Comparison of ENCODE assay signal across 18 cellular contexts in genomic region chr20:58989196-58989595, GRCh38. TPM values are rescaled to one million over a fixed set of nuclear protein-coding genes. Genes with fewer than 3 reads are reported as not detected.
DNase-seq lines count a peak whose midpoint lies in the region; ATAC-seq and TF ChIP-seq lines count a peak whose summit lies in the region.
"Had no signal": no experiment of that assay in that cellular context is flagged by ENCODE, and none has a peak within 500 bp of the region (broad histone marks: within the 10 kb centered on the region; RNA-seq: fewer than 3 reads in every experiment).

No MANE protein-coding gene starts in this region.

- no peaks in the 10 kb centered on the region for H3K9me3 Mint-ChIP-seq in endodermal cell
- H3K9me3 Mint-ChIP-seq: CD14-positive monocyte, GM23338 had no signal

- no peak overlapping the region for H3K27ac Mint-ChIP-seq in endodermal cell
- H3K27ac Mint-ChIP-seq: GM23338 had no signal

- peaks cover 82% of the 10 kb centered on the region for H3K36me3 ChIP-seq in left ventricle myocardium inferior
- H3K36me3 ChIP-seq in endodermal cell (ENCODE audit: control insufficient read depth, insufficient read depth, low read length) = peaks cover 88% of the 10 kb centered on the region

- H3K27me3 ChIP-seq in left ventricle myocardium inferior (ENCODE audit: low read depth) = no peaks in the 10 kb centered on the region
- H3K27me3 ChIP-seq in endodermal cell (ENCODE audit: control insufficient read depth, insufficient read depth, low read length, poor library complexity, severe bottlenecking) = no peaks in the 10 kb centered on the region
- H3K27me3 ChIP-seq: MG63 had no signal

- H3K9me3 ChIP-seq in left ventricle myocardium inferior (replicated peaks) (no peaks in the 10 kb centered on the region), endodermal cell (ENCODE audit: control insufficient read depth, low read length) (no peaks in the 10 kb centered on the region)
- H3K9me3 ChIP-seq: MG63 had no signal

- H3K4me1 ChIP-seq in left ventricle myocardium inferior (peaks cover 44% of the 10 kb centered on the region), endodermal cell (ENCODE audit: control insufficient read depth, insufficient read depth, low read length) (no peaks in the 10 kb centered on the region)

- DNase-seq in cardiac septum (ENCODE audit: low spot score) = peak; percentile 27
- DNase-seq in left ventricle myocardium inferior = no peak
- peak; percentile 5 for DNase-seq in endodermal cell
- DNase-seq in posterior vena cava (ENCODE audit: low spot score) = peak; percentile 52
- no peak for DNase-seq in SIG-M5 treated with dmso at 0.1 percent for 504 hours (lab: John Stamatoyannopoulos, UW; ENCODE audit: unreplicated experiment)
- DNase-seq: ACHN, AML-193, DMS 273 treated with DMSO at 0.1 percent for 48 hours, GDM1, Karpas-422, MG63, NCI-H1092, NCI-H524, SHP77 had no signal

- no peaks in the 10 kb centered on the region for H3K27me3 Mint-ChIP-seq in endodermal cell (ENCODE audit: insufficient read depth)

- peaks cover 10% of the 10 kb centered on the region for H3K4me1 Mint-ChIP-seq in endodermal cell

- intact Hi-C loops in cardiac septum (cut with DNase I) = no loop called here
- intact Hi-C loops in left ventricle myocardium inferior (cut with micrococcal nuclease) = loop anchor here (10.0 kb wide), 1 partner anchor 84 kb away; no protein-coding TSS in a partner anchor
- intact Hi-C loops in posterior vena cava (cut with DNase I) = loop anchor here in 1 of 2 donors (10.0 kb wide), 1 partner anchor 94 kb away; no protein-coding TSS in a partner anchor

- ATAC-seq in HG03354 (IDR thresholded peaks at IDR 0.05; ENCODE audit: poor library complexity, severe bottlenecking, unreplicated experiment) = no peak
- no peak for ATAC-seq in HG03280 (IDR thresholded peaks at IDR 0.05; ENCODE audit: unreplicated experiment)
- ATAC-seq: GM23338 had no signal

- peaks cover 78% of the 10 kb centered on the region for H3K36me3 Mint-ChIP-seq in endodermal cell (ENCODE audit: low read depth)

- no peak overlapping the region for H3K4me3 Mint-ChIP-seq in endodermal cell
- H3K4me3 Mint-ChIP-seq: CD14-positive monocyte, GM23338 had no signal

- H3K9ac ChIP-seq in endodermal cell (ENCODE audit: extremely low read depth, low read length, poor library complexity, severe bottlenecking) = no peak overlapping the region

- WGBS in endodermal cell (ENCODE audit: insufficient coverage in 1 of 2, insufficient read length in 1 of 2), 2 experiments = 96 to 98% methylated on average over 6 to 10 of the region's 10 CpGs

- H3K4me3 ChIP-seq in left ventricle myocardium inferior = no peak overlapping the region
- no peak overlapping the region for H3K4me3 ChIP-seq in endodermal cell (ENCODE audit: low read length)
- H3K4me3 ChIP-seq: GM23338, MG63 had no signal

- TF ChIP-seq CTCF in left ventricle myocardium inferior (IDR thresholded peaks at IDR 0.05; ENCODE audit: borderline replicate concordance) (no peak), endodermal cell (conservative IDR thresholded peaks at IDR 0.05) (no peak)

- H3K27ac ChIP-seq in left ventricle myocardium inferior (replicated peaks) (no peak overlapping the region), endodermal cell (ENCODE audit: low read depth, low read length) (no peak overlapping the region)

RNA-seq across cellular contexts. Expression of gene NELFCD, which starts 8.1 kb away (rescaled TPM):
- total RNA-seq in cardiac septum (34.7 TPM), left ventricle myocardium inferior (30.4 TPM), endodermal cell (10 to 100 TPM; 66.6 to 72.5 TPM), posterior vena cava (10 to 100 TPM; 25.9 to 28.2 TPM)
- polyA plus RNA-seq in endodermal cell (2013, experiment 1 of 2) = 126 TPM
- polyA plus RNA-seq in endodermal cell (2013, experiment 2 of 2) = 112 TPM

RNA-seq across cellular contexts. Expression of gene CTSZ, which starts 17.9 kb away (rescaled TPM):
- total RNA-seq in cardiac septum = 157 TPM
- total RNA-seq in left ventricle myocardium inferior = 131 TPM
- 10 to 100 TPM; 55.9 to 76.6 TPM for total RNA-seq in endodermal cell
- 33.0 TPM for polyA plus RNA-seq in endodermal cell (2013, experiment 1 of 2)
- polyA plus RNA-seq in endodermal cell (2013, experiment 2 of 2) = 30.2 TPM
- 100 to 1,000 TPM; 107 to 164 TPM for total RNA-seq in posterior vena cava

RNA-seq across cellular contexts. Expression of gene TUBB1, which starts 30.0 kb away (rescaled TPM):
- total RNA-seq in cardiac septum = 0.54 TPM
- total RNA-seq in left ventricle myocardium inferior = 0.30 TPM
- not detected for total RNA-seq in endodermal cell
- polyA plus RNA-seq in endodermal cell (2013, experiment 1 of 2) = not detected
- not detected for polyA plus RNA-seq in endodermal cell (2013, experiment 2 of 2)
- under 1 TPM; 0.43 to 0.74 TPM for total RNA-seq in posterior vena cava
- total RNA-seq: GM23338 had no signal
- polyA plus RNA-seq: GM23338 had no signal

RNA-seq across cellular contexts. Expression of gene ATP5F1E, which starts 42.9 kb away (rescaled TPM):
- total RNA-seq in cardiac septum (123 TPM), left ventricle myocardium inferior (134 TPM), endodermal cell (10 to 100 TPM; 52.6 to 62.6 TPM), posterior vena cava (10 to 100 TPM; 58.3 to 74.7 TPM)
- polyA plus RNA-seq in endodermal cell (2013, experiment 1 of 2) = 73.3 TPM
- polyA plus RNA-seq in endodermal cell (2013, experiment 2 of 2) = 79.4 TPM

RNA-seq across cellular contexts. Expression of gene PRELID3B, which starts 53.4 kb away (rescaled TPM):
- total RNA-seq in cardiac septum = 41.4 TPM
- total RNA-seq in left ventricle myocardium inferior = 46.6 TPM
- total RNA-seq in endodermal cell = 10 to 100 TPM; 48.6 to 50.8 TPM
- polyA plus RNA-seq in endodermal cell (2013, experiment 1 of 2) = 54.6 TPM
- 51.3 TPM for polyA plus RNA-seq in endodermal cell (2013, experiment 2 of 2)
- 10 to 100 TPM; 24.1 to 34.1 TPM for total RNA-seq in posterior vena cava

Comparison
In these comparisons a context has a peak if more than half of its experiments do, and no peak if none do; other contexts are left out.
1. DNase-seq: peak in cardiac septum (single experiment), endodermal cell (single experiment) and posterior vena cava (single experiment); none in left ventricle myocardium inferior (single experiment) and SIG-M5 treated with dmso at 0.1 percent for 504 hours (single experiment).